ENCODE assay signal across 1 cellular context in the genomic region with DNA sequence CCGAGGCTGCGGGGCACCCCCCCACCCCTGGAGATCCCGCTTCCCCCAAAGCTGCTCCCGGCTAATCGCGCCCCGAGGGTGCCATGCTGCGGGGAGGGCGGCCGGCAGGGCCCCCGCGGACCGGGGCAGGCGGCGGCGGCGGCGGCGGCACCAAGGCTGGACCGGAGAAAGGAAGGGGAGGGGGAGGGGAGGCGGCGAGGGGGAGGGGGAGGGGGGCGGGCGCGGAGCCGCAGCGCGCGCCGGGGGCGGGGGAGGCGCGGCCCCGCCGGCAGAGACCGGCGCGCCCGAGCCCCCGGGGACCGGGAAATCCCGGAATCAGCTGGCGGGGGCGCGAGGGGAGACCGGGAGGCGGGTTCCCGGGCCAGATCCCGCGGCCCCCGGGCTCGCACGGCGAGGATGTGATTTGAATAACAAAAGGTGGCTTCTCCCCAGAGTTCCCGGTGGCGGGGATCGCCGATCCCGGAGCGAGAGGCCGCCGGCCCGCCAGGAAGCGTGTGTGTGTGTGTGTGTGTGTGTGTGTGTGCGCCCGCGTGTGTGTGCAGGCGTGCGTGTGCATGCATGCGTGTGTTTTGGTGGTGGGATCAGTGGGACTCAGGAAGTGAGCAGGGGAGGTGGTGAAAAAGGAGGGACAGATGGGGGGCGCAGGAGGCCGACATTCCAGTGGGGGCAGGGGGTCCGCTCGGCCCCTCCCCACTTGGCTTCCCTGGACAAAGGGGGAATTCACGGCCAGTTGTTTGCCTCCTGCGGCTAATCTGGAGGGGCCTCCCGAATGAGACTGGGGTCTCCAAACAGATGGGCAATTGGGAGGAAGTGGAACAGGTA.
TF ChIP-seq lines count a peak whose summit lies in the region.

No MANE protein-coding gene starts in this region.

TF ChIP-seq in HepG2, 621 proteins besides CTCF, POLR2A, EP300 and RAD21 (continued from another document and continues in another):
- TF ChIP-seq BATF2 (CRISPR knock-in tag; IDR thresholded peaks at IDR 0.05) (no peak), FOXK1 (CRISPR knock-in tag; IDR thresholded peaks at IDR 0.05; ENCODE audit: borderline replicate concordance, low read depth) (no peak), EHMT2 (IDR thresholded peaks at IDR 0.05; ENCODE audit: borderline replicate concordance, low read depth, low read length) (no peak), MXD4 (CRISPR knock-in tag; IDR thresholded peaks at IDR 0.05) (no peak), GATA4 (IDR thresholded peaks at IDR 0.05; ENCODE audit: borderline replicate concordance, low read depth) (no peak), PTBP1 (IDR thresholded peaks at IDR 0.05; ENCODE audit: low read depth, low read length, poor library complexity, severe bottlenecking) (no peak), ARNT2 (CRISPR knock-in tag; IDR thresholded peaks at IDR 0.05; ENCODE audit: low read depth) (no peak), ZNF543 (CRISPR knock-in tag; IDR thresholded peaks at IDR 0.05) (no peak), ZSCAN9 (CRISPR knock-in tag; IDR thresholded peaks at IDR 0.05; ENCODE audit: borderline replicate concordance) (no peak), PLRG1 (conservative IDR thresholded peaks at IDR 0.05) (no peak), SOX6 (IDR thresholded peaks at IDR 0.05) (no peak), SOX6 (CRISPR knock-in tag; IDR thresholded peaks at IDR 0.05) (peak; percentile 56; the same call in 1 of the 2 replicates), SMYD3 (CRISPR knock-in tag; IDR thresholded peaks at IDR 0.05) (no peak), RARA (CRISPR knock-in tag; IDR thresholded peaks at IDR 0.05) (no peak), ZNF761 (CRISPR knock-in tag; conservative IDR thresholded peaks at IDR 0.05) (no peak), SNAPC2 (CRISPR knock-in tag; IDR thresholded peaks at IDR 0.05) (no peak), ZBTB21 (CRISPR knock-in tag; IDR thresholded peaks at IDR 0.05) (no peak), ZNF501 (CRISPR knock-in tag; IDR thresholded peaks at IDR 0.05) (no peak), CHD2 (IDR thresholded peaks at IDR 0.05; ENCODE audit: low read depth, low read length) (0 out of 2 replicates have a peak, but pooled peaks have one; percentile 27), SP4 (CRISPR knock-in tag; IDR thresholded peaks at IDR 0.05) (no peak), ZSCAN21 (CRISPR knock-in tag; IDR thresholded peaks at IDR 0.05; ENCODE audit: borderline replicate concordance) (no peak), ZSCAN20 (CRISPR knock-in tag; IDR thresholded peaks at IDR 0.05; ENCODE audit: borderline replicate concordance) (no peak), ZNF777 (CRISPR knock-in tag; IDR thresholded peaks at IDR 0.05) (no peak), ZNF691 (CRISPR knock-in tag; IDR thresholded peaks at IDR 0.05; ENCODE audit: borderline replicate concordance, low read depth) (no peak; the same call in 1 of the 2 replicates), NONO (IDR thresholded peaks at IDR 0.05) (no peak), NONO (CRISPR knock-in tag; conservative IDR thresholded peaks at IDR 0.05) (no peak), MIER2 (CRISPR knock-in tag; IDR thresholded peaks at IDR 0.05) (no peak), ZNF430 (CRISPR knock-in tag; IDR thresholded peaks at IDR 0.05) (no peak), BCL6 (CRISPR knock-in tag; IDR thresholded peaks at IDR 0.05) (no peak), GABPB1 (CRISPR knock-in tag; IDR thresholded peaks at IDR 0.05) (peak; percentile 16; the same call in 1 of the 2 replicates), ZNF225 (CRISPR knock-in tag; IDR thresholded peaks at IDR 0.05) (0 out of 2 replicates have a peak, but pooled peaks have one; percentile 24), MTF2 (CRISPR knock-in tag; IDR thresholded peaks at IDR 0.05; ENCODE audit: borderline replicate concordance) (no peak), ZNF746 (CRISPR knock-in tag; IDR thresholded peaks at IDR 0.05) (0 out of 2 replicates have a peak, but pooled peaks have one; percentile 21), KLF11 (CRISPR knock-in tag; IDR thresholded peaks at IDR 0.05) (no peak), ZFP41 (CRISPR knock-in tag; IDR thresholded peaks at IDR 0.05; ENCODE audit: borderline replicate concordance) (no peak), ZNF33B (CRISPR knock-in tag; IDR thresholded peaks at IDR 0.05) (no peak), ZNF496 (CRISPR knock-in tag; IDR thresholded peaks at IDR 0.05; ENCODE audit: insufficient replicate concordance) (no peak), ATF7-NPFF (CRISPR knock-in tag; IDR thresholded peaks at IDR 0.05; ENCODE audit: low read depth) (no peak), ZSCAN31 (CRISPR knock-in tag; IDR thresholded peaks at IDR 0.05; ENCODE audit: low read depth) (0 out of 2 replicates have a peak, but pooled peaks have one; percentile 22), RORA (CRISPR knock-in tag; IDR thresholded peaks at IDR 0.05) (no peak), ZNF572 (CRISPR knock-in tag; IDR thresholded peaks at IDR 0.05) (no peak), PPARG (CRISPR knock-in tag; conservative IDR thresholded peaks at IDR 0.05) (no peak)
- TF ChIP-seq, protein P1, sequence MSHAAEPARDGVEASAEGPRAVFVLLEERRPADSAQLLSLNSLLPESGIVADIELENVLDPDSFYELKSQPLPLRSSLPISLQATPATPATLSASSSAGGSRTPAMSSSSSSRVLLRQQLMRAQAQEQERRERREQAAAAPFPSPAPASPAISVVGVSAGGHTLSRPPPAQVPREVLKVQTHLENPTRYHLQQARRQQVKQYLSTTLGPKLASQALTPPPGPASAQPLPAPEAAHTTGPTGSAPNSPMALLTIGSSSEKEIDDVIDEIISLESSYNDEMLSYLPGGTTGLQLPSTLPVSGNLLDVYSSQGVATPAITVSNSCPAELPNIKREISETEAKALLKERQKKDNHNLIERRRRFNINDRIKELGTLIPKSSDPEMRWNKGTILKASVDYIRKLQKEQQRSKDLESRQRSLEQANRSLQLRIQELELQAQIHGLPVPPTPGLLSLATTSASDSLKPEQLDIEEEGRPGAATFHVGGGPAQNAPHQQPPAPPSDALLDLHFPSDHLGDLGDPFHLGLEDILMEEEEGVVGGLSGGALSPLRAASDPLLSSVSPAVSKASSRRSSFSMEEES (CRISPR knock-in tag; IDR thresholded peaks at IDR 0.05): no peak
- TF ChIP-seq, protein P2, sequence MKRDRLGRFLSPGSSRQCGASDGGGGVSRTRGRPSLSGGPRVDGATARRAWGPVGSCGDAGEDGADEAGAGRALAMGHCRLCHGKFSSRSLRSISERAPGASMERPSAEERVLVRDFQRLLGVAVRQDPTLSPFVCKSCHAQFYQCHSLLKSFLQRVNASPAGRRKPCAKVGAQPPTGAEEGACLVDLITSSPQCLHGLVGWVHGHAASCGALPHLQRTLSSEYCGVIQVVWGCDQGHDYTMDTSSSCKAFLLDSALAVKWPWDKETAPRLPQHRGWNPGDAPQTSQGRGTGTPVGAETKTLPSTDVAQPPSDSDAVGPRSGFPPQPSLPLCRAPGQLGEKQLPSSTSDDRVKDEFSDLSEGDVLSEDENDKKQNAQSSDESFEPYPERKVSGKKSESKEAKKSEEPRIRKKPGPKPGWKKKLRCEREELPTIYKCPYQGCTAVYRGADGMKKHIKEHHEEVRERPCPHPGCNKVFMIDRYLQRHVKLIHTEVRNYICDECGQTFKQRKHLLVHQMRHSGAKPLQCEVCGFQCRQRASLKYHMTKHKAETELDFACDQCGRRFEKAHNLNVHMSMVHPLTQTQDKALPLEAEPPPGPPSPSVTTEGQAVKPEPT (CRISPR knock-in tag; IDR thresholded peaks at IDR 0.05; ENCODE audit: low read depth): no peak
- TF ChIP-seq, protein P3, sequence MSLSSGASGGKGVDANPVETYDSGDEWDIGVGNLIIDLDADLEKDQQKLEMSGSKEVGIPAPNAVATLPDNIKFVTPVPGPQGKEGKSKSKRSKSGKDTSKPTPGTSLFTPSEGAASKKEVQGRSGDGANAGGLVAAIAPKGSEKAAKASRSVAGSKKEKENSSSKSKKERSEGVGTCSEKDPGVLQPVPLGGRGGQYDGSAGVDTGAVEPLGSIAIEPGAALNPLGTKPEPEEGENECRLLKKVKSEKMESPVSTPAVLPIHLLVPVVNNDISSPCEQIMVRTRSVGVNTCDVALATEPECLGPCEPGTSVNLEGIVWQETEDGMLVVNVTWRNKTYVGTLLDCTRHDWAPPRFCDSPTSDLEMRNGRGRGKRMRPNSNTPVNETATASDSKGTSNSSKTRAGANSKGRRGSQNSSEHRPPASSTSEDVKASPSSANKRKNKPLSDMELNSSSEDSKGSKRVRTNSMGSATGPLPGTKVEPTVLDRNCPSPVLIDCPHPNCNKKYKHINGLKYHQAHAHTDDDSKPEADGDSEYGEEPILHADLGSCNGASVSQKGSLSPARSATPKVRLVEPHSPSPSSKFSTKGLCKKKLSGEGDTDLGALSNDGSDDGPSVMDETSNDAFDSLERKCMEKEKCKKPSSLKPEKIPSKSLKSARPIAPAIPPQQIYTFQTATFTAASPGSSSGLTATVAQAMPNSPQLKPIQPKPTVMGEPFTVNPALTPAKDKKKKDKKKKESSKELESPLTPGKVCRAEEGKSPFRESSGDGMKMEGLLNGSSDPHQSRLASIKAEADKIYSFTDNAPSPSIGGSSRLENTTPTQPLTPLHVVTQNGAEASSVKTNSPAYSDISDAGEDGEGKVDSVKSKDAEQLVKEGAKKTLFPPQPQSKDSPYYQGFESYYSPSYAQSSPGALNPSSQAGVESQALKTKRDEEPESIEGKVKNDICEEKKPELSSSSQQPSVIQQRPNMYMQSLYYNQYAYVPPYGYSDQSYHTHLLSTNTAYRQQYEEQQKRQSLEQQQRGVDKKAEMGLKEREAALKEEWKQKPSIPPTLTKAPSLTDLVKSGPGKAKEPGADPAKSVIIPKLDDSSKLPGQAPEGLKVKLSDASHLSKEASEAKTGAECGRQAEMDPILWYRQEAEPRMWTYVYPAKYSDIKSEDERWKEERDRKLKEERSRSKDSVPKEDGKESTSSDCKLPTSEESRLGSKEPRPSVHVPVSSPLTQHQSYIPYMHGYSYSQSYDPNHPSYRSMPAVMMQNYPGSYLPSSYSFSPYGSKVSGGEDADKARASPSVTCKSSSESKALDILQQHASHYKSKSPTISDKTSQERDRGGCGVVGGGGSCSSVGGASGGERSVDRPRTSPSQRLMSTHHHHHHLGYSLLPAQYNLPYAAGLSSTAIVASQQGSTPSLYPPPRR (CRISPR knock-in tag; IDR thresholded peaks at IDR 0.05; ENCODE audit: borderline replicate concordance): 0 out of 2 replicates have a peak, but pooled peaks have one; percentile 21
- TF ChIP-seq, protein P4, sequence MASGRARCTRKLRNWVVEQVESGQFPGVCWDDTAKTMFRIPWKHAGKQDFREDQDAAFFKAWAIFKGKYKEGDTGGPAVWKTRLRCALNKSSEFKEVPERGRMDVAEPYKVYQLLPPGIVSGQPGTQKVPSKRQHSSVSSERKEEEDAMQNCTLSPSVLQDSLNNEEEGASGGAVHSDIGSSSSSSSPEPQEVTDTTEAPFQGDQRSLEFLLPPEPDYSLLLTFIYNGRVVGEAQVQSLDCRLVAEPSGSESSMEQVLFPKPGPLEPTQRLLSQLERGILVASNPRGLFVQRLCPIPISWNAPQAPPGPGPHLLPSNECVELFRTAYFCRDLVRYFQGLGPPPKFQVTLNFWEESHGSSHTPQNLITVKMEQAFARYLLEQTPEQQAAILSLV (CRISPR knock-in tag; IDR thresholded peaks at IDR 0.05; ENCODE audit: borderline replicate concordance): no peak
- TF ChIP-seq, protein P5, sequence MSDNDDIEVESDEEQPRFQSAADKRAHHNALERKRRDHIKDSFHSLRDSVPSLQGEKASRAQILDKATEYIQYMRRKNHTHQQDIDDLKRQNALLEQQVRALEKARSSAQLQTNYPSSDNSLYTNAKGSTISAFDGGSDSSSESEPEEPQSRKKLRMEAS (IDR thresholded peaks at IDR 0.05): peak; percentile 60; the same call in 1 of the 2 replicates
- TF ChIP-seq, protein P6, sequence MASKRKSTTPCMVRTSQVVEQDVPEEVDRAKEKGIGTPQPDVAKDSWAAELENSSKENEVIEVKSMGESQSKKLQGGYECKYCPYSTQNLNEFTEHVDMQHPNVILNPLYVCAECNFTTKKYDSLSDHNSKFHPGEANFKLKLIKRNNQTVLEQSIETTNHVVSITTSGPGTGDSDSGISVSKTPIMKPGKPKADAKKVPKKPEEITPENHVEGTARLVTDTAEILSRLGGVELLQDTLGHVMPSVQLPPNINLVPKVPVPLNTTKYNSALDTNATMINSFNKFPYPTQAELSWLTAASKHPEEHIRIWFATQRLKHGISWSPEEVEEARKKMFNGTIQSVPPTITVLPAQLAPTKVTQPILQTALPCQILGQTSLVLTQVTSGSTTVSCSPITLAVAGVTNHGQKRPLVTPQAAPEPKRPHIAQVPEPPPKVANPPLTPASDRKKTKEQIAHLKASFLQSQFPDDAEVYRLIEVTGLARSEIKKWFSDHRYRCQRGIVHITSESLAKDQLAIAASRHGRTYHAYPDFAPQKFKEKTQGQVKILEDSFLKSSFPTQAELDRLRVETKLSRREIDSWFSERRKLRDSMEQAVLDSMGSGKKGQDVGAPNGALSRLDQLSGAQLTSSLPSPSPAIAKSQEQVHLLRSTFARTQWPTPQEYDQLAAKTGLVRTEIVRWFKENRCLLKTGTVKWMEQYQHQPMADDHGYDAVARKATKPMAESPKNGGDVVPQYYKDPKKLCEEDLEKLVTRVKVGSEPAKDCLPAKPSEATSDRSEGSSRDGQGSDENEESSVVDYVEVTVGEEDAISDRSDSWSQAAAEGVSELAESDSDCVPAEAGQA (IDR thresholded peaks at IDR 0.05; ENCODE audit: low read depth): no peak
- TF ChIP-seq, protein P6 (CRISPR knock-in tag; IDR thresholded peaks at IDR 0.05; ENCODE audit: borderline replicate concordance): no peak
